In genomic region chr3:127974226-127974625, GRCh38 we compare ENCODE assay signal across 20 cellular contexts. TPM values are rescaled to one million over a fixed set of nuclear protein-coding genes. Genes with fewer than 3 reads are reported as not detected.
DNase-seq lines count a peak whose midpoint lies in the region; ATAC-seq and TF ChIP-seq lines count a peak whose summit lies in the region.
"Had no signal": no experiment of that assay in that cellular context is flagged by ENCODE, and none has a peak within 500 bp of the region (broad histone marks: within the 10 kb centered on the region; RNA-seq: fewer than 3 reads in every experiment).

No MANE protein-coding gene starts in this region.

- ATAC-seq in activated CD4-positive, alpha-beta T cell treated with anti-CD3 and anti-CD28 coated beads for 36 hours = no peak
- no peak for ATAC-seq in upper lobe of left lung (ENCODE audit: low FRiP score in 2 of 2)
- ATAC-seq: A549; CD8-positive, alpha-beta T cell had no signal

- no peaks in the 10 kb centered on the region for H3K9me3 Mint-ChIP-seq in activated CD4-positive, alpha-beta T cell treated with anti-CD3 and anti-CD28 coated beads, Interleukin-2, amount 10 ng/mL, durations not matched to agents 24 days and 14 days
- H3K9me3 Mint-ChIP-seq in activated CD4-positive, alpha-beta T cell treated with anti-CD3 and anti-CD28 coated beads for 36 hours (ENCODE audit: low read depth) = no peaks in the 10 kb centered on the region
- H3K9me3 Mint-ChIP-seq: CD8-positive, alpha-beta T cell had no signal

- WGBS in upper lobe of left lung, 2 donors = 89 to 95% methylated on average over 2 of the region's 2 CpGs

- no peak overlapping the region for H3K27ac ChIP-seq in upper lobe of left lung
- H3K27ac ChIP-seq: 22Rv1; A549; BLaER1 treated with 17β-estradiol and CSF1 and Interleukin-3, amounts not matched to agents 10 nM and 100 nM; C4-2B had no signal

- no peaks in the 10 kb centered on the region for H3K36me3 Mint-ChIP-seq in activated CD4-positive, alpha-beta T cell treated with anti-CD3 and anti-CD28 coated beads, Interleukin-2, amount 10 ng/mL, durations not matched to agents 24 days and 14 days (ENCODE audit: low read depth)
- no peaks in the 10 kb centered on the region for H3K36me3 Mint-ChIP-seq in activated CD4-positive, alpha-beta T cell treated with anti-CD3 and anti-CD28 coated beads for 36 hours (ENCODE audit: low read depth)
- H3K36me3 Mint-ChIP-seq: CD8-positive, alpha-beta T cell had no signal

- H3K36me3 ChIP-seq in upper lobe of left lung = no peaks in the 10 kb centered on the region
- H3K36me3 ChIP-seq: BLaER1 treated with 17β-estradiol and CSF1 and Interleukin-3, amounts not matched to agents 10 nM and 100 nM had no signal

- DNase-seq in activated CD4-positive, alpha-beta T cell treated with anti-CD3 and anti-CD28 coated beads, Interleukin-2, amount 10 ng/mL, durations not matched to agents 24 days and 14 days = peak; percentile 29
- no peak for DNase-seq in activated CD4-positive, alpha-beta T cell treated with anti-CD3 and anti-CD28 coated beads for 36 hours
- DNase-seq in ELF-1 (ENCODE audit: low read depth, low spot score) = peak; percentile 30
- peak; percentile 59 for DNase-seq in RPMI7951 (ENCODE audit: low read depth)
- DNase-seq in upper lobe of left lung = no peak
- no peak for DNase-seq in NCI-H187 treated with DMSO at 0.1 percent for 48 hours (lab: John Stamatoyannopoulos, UW)
- DNase-seq: AML-193; Caco-2; Calu3; CD4-positive, alpha-beta T cell; CD8-positive, alpha-beta T cell; DMS79 treated with DMSO at 0.1 percent for 48 hours; GDM1 had no signal

- no peak overlapping the region for H3K4me3 ChIP-seq in upper lobe of left lung
- H3K4me3 ChIP-seq: A549; BLaER1 treated with 17β-estradiol and CSF1 and Interleukin-3, amounts not matched to agents 10 nM and 100 nM had no signal

- no peaks in the 10 kb centered on the region for H3K27me3 ChIP-seq in upper lobe of left lung
- H3K27me3 ChIP-seq: BLaER1 treated with 17β-estradiol and CSF1 and Interleukin-3, amounts not matched to agents 10 nM and 100 nM had no signal

- peaks cover 49% of the 10 kb centered on the region for H3K27me3 Mint-ChIP-seq in activated CD4-positive, alpha-beta T cell treated with anti-CD3 and anti-CD28 coated beads, Interleukin-2, amount 10 ng/mL, durations not matched to agents 24 days and 14 days
- H3K27me3 Mint-ChIP-seq in activated CD4-positive, alpha-beta T cell treated with anti-CD3 and anti-CD28 coated beads for 36 hours = peaks cover 15% of the 10 kb centered on the region

- POLR2A ChIA-PET in activated CD4-positive, alpha-beta T cell treated with anti-CD3 and anti-CD28 coated beads for 36 hours (lab: Charles Lee) = no interaction called here

- no peaks in the 10 kb centered on the region for H3K9me3 ChIP-seq in upper lobe of left lung
- H3K9me3 ChIP-seq: A549, Caco-2 had no signal

- no peak for TF ChIP-seq CTCF in upper lobe of left lung (IDR thresholded peaks at IDR 0.05)

- no peak overlapping the region for H3K4me3 Mint-ChIP-seq in activated CD4-positive, alpha-beta T cell treated with anti-CD3 and anti-CD28 coated beads, Interleukin-2, amount 10 ng/mL, durations not matched to agents 24 days and 14 days
- H3K4me3 Mint-ChIP-seq in activated CD4-positive, alpha-beta T cell treated with anti-CD3 and anti-CD28 coated beads for 36 hours = no peak overlapping the region
- H3K4me3 Mint-ChIP-seq: B cell; CD4-positive, alpha-beta T cell; CD8-positive, alpha-beta T cell had no signal

- H3K4me1 ChIP-seq in upper lobe of left lung = no peaks in the 10 kb centered on the region
- H3K4me1 ChIP-seq: A549; BLaER1 treated with 17β-estradiol and CSF1 and Interleukin-3, amounts not matched to agents 10 nM and 100 nM; Caco-2 had no signal

- no peak for TF ChIP-seq POLR2A in upper lobe of left lung (IDR thresholded peaks at IDR 0.05)

- intact Hi-C loops in activated CD4-positive, alpha-beta T cell treated with anti-CD3 and anti-CD28 coated beads, Interleukin-2, amount 10 ng/mL, durations not matched to agents 24 days and 14 days (cut with micrococcal nuclease) = no loop called here
- intact Hi-C loops in activated CD4-positive, alpha-beta T cell treated with anti-CD3 and anti-CD28 coated beads for 36 hours (cut with DNase I, micrococcal nuclease) = loop anchor here in 1 of 2 experiments (5.0 kb wide), 1 partner anchor 277 kb away; no protein-coding TSS in a partner anchor

- CTCF ChIA-PET in activated CD4-positive, alpha-beta T cell treated with anti-CD3 and anti-CD28 coated beads for 36 hours (lab: Charles Lee) = interaction anchor here (0.6 kb wide), 1 partner anchor 223 kb away, joined by 3 read pairs; no protein-coding TSS in a partner anchor

- H3K4me1 Mint-ChIP-seq in activated CD4-positive, alpha-beta T cell treated with anti-CD3 and anti-CD28 coated beads, Interleukin-2, amount 10 ng/mL, durations not matched to agents 24 days and 14 days = no peaks in the 10 kb centered on the region
- no peaks in the 10 kb centered on the region for H3K4me1 Mint-ChIP-seq in activated CD4-positive, alpha-beta T cell treated with anti-CD3 and anti-CD28 coated beads for 36 hours
- H3K4me1 Mint-ChIP-seq: B cell had no signal

- no peak for TF ChIP-seq EP300 in upper lobe of left lung (IDR thresholded peaks at IDR 0.05)

- no peak overlapping the region for H3K27ac Mint-ChIP-seq in activated CD4-positive, alpha-beta T cell treated with anti-CD3 and anti-CD28 coated beads, Interleukin-2, amount 10 ng/mL, durations not matched to agents 24 days and 14 days
- no peak overlapping the region for H3K27ac Mint-ChIP-seq in activated CD4-positive, alpha-beta T cell treated with anti-CD3 and anti-CD28 coated beads for 36 hours
- H3K27ac Mint-ChIP-seq: B cell; CD4-positive, alpha-beta T cell; CD8-positive, alpha-beta T cell had no signal

RNA-seq across cellular contexts. Expression of gene KBTBD12, which starts 59.2 kb away (rescaled TPM):
- total RNA-seq in activated CD4-positive, alpha-beta T cell treated with anti-CD3 and anti-CD28 coated beads, Interleukin-2, amount 10 ng/mL, durations not matched to agents 24 days and 14 days = not detected in 2 replicates
- not detected for total RNA-seq in activated CD4-positive, alpha-beta T cell treated with anti-CD3 and anti-CD28 coated beads for 36 hours
- total RNA-seq in RPMI7951 (2014; rRNA removed; shearing (Covaris generic)) = not detected in 2 replicates
- total RNA-seq in upper lobe of left lung = 1 to 10 TPM in 2 of 6 donors, under 1 TPM in 4; 0.37 to 2.1 (median 0.71) TPM
- total RNA-seq: A172; Caco-2; CD4-positive, alpha-beta T cell; CD8-positive, alpha-beta T cell; G401 had no signal

Comparison
In these comparisons a context has a peak if more than half of its experiments do, and no peak if none do; other contexts are left out.
1. DNase-seq: peak in activated CD4-positive, alpha-beta T cell treated with anti-CD3 and anti-CD28 coated beads, Interleukin-2, amount 10 ng/mL, durations not matched to agents 24 days and 14 days (single experiment), ELF-1 (single experiment) and RPMI7951 (single experiment); none in activated CD4-positive, alpha-beta T cell treated with anti-CD3 and anti-CD28 coated beads for 36 hours (single experiment), upper lobe of left lung (0 of 2) and NCI-H187 treated with DMSO at 0.1 percent for 48 hours (single experiment).